8 cellular contexts compared by ENCODE assay signal in the genomic region with DNA sequence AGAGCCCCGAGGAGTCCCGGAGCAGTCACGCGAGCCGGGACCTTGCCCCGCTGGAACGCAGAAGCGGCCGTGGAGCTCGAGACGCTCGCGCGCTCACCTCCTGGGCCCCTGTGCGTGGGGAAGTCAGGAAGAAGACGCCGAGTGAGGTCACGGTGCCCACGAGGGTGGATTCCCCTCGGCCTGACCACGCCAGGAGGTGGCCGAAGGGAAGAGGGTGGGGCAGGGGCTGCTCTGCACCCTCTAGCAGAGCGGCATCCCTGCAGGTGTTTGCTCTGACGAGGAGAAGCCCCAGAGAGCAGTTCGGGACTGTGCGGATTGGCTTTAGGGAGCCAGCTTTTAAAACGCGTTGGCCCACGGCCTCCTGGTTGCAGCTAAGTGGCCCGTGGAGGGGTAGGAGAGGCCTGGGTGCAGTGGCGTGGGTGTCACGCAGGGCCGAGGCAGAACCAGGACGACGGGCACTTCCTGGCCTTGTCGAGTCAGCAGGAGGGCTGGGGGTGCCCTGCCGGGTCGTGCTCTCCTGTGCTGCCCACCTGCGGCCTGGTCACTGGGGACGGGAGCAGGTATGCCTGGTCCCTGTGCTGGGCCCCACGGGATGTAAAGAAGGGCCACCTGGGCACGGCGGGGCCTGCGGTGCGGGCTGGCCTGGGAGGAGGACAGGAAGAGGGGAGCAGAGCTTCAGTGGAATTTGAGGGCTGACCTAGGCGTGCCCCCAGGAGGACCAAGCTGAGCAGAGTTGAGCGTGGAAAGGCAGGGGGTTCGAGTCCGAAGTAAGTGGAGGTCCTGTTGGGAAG. TPM values are rescaled to one million over a fixed set of nuclear protein-coding genes. Genes with fewer than 3 reads are reported as not detected.
A peak's percentile ranks its signal among the peaks of the same experiment; 100 is the strongest.
DNase-seq lines count a peak whose midpoint lies in the region; ATAC-seq lines count a peak whose summit lies in the region.

No MANE protein-coding gene starts in this region.

- H3K4me3 ChIP-seq in CD4-positive, CD25-positive, alpha-beta regulatory T cell (ENCODE audit: low read depth, low read length): peak overlapping the region; percentile 70

- peaks cover 31% of the 10 kb centered on the region for H3K4me1 ChIP-seq in CD4-positive, CD25-positive, alpha-beta regulatory T cell (ENCODE audit: control insufficient read depth, insufficient read depth, low read length, poor library complexity, severe bottlenecking)

- peaks cover 2% of the 10 kb centered on the region for H3K36me3 ChIP-seq in CD4-positive, CD25-positive, alpha-beta regulatory T cell (ENCODE audit: control insufficient read depth, insufficient read depth, low read length)

- peaks cover 0 to 33% (median 12%) of the 10 kb centered on the region in 4 donors for H3K4me1 Mint-ChIP-seq in CD4-positive, CD25-positive, alpha-beta regulatory T cell

- peak in 1 of 2 donors; percentile 8 for ATAC-seq in CD4-positive, CD25-positive, alpha-beta regulatory T cell (ENCODE audit: low read depth in 2 of 2)
- ATAC-seq in HG02571 (IDR thresholded peaks at IDR 0.05; ENCODE audit: unreplicated experiment) (peak; percentile 3), Right ventricle myocardium superior (ENCODE audit: poor library complexity) (peak; percentile 7), sciatic nerve (peak; percentile 6), HG02973 (IDR thresholded peaks at IDR 0.05; ENCODE audit: unreplicated experiment) (no peak)

- peak in 1 of 3 donors; percentile 39 for DNase-seq in CD4-positive, CD25-positive, alpha-beta regulatory T cell
- DNase-seq in activated CD4-positive, alpha-beta T cell treated with anti-CD3 and anti-CD28 coated beads, Interleukin-2, amount 50 U/mL, for 48 hours: peak; percentile 21 to 33
- no peak for DNase-seq in Right ventricle myocardium superior
- peak; percentile 67 for DNase-seq in sciatic nerve (ENCODE audit: low spot score)
- DNase-seq in NCI-H2196 treated with DMSO at 0.1 percent for 48 hours (lab: John Stamatoyannopoulos, UW; ENCODE audit: unreplicated experiment): no peak
- no peak for DNase-seq in COR-L47 (lab: John Stamatoyannopoulos, UW)

- no peaks in the 10 kb centered on the region for H3K36me3 Mint-ChIP-seq in CD4-positive, CD25-positive, alpha-beta regulatory T cell

- peak overlapping the region; percentile 77 for H3K27ac ChIP-seq in CD4-positive, CD25-positive, alpha-beta regulatory T cell (ENCODE audit: insufficient read depth, low read length, poor library complexity, severe bottlenecking)

- peak overlapping the region; percentile 84 to 88 (median 86) for H3K4me3 Mint-ChIP-seq in CD4-positive, CD25-positive, alpha-beta regulatory T cell

- peak overlapping the region; percentile 76 to 88 (median 77) for H3K27ac Mint-ChIP-seq in CD4-positive, CD25-positive, alpha-beta regulatory T cell

- no peaks in the 10 kb centered on the region for H3K9me3 ChIP-seq in CD4-positive, CD25-positive, alpha-beta regulatory T cell (ENCODE audit: control insufficient read depth in 2 of 2, low read length in 2 of 2)

- no peaks in the 10 kb centered on the region for H3K27me3 ChIP-seq in CD4-positive, CD25-positive, alpha-beta regulatory T cell (ENCODE audit: control insufficient read depth, insufficient read depth, low read length)

- H3K27me3 Mint-ChIP-seq in CD4-positive, CD25-positive, alpha-beta regulatory T cell: peaks cover 9% of the 10 kb centered on the region

- intact Hi-C loops in Right ventricle myocardium superior (cut with DNase I): no loop called here
- intact Hi-C loops in sciatic nerve (cut with DNase I): no loop called here

- H3K9me3 Mint-ChIP-seq in CD4-positive, CD25-positive, alpha-beta regulatory T cell: no peaks in the 10 kb centered on the region

RNA-seq across cellular contexts. Expression of a gene that starts 1.0 kb away (rescaled TPM):
- 80.9 TPM for total RNA-seq in CD4-positive, CD25-positive, alpha-beta regulatory T cell
- 10 to 100 TPM; 28.5 to 73.1 (median 36.7) TPM for polyA plus RNA-seq in CD4-positive, CD25-positive, alpha-beta regulatory T cell
- total RNA-seq in Right ventricle myocardium superior (93.8 TPM), sciatic nerve (111 TPM)

RNA-seq across cellular contexts. Expression of a gene that starts 56.2 kb away (rescaled TPM):
- 24.5 TPM for total RNA-seq in CD4-positive, CD25-positive, alpha-beta regulatory T cell
- polyA plus RNA-seq in CD4-positive, CD25-positive, alpha-beta regulatory T cell: 100 to 1,000 TPM in 2 of 4 donors, 10 to 100 TPM in 2; 83.8 to 138 (median 93.9) TPM
- total RNA-seq in Right ventricle myocardium superior (36.1 TPM), sciatic nerve (52.1 TPM)

Comparison
In these comparisons a context has a peak if more than half of its experiments do, and no peak if none do; other contexts are left out.
1. DNase-seq: peak in activated CD4-positive, alpha-beta T cell treated with anti-CD3 and anti-CD28 coated beads, Interleukin-2, amount 50 U/mL, for 48 hours (2 of 2) and sciatic nerve (single experiment); none in Right ventricle myocardium superior (single experiment), NCI-H2196 treated with DMSO at 0.1 percent for 48 hours (single experiment) and COR-L47 (single experiment).